In the genomic region with DNA sequence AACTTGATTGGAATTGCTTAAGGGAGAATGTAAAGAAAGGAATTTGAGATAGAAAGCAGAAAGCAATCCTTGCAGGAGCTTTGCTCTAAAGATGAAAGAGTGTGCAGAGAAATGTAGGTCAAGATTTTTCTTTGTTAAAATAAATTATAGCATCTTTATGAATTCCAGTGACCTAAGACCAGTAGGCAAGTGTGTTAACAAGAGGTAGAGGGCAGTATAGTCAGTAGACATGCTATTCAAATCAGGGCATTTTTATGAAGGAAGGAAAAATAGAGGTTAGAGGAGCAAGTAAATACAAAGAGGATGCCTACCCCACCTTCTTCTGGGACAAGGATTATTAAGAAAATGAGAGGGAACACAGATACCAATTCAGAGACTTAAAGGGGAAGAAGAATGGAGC, we compare ENCODE assay signal across 21 cellular contexts.
DNase-seq lines count a peak whose midpoint lies in the region; TF ChIP-seq lines count a peak whose summit lies in the region.
"Had no signal": no experiment of that assay in that cellular context is flagged by ENCODE, and none has a peak within 500 bp of the region (broad histone marks: within the 10 kb centered on the region; RNA-seq: fewer than 3 reads in every experiment).

No MANE protein-coding gene starts in this region.

- H3K9ac ChIP-seq in endodermal cell (ENCODE audit: extremely low read depth, low read length, poor library complexity, severe bottlenecking), result no peak overlapping the region

- no peak overlapping the region for H3K27ac ChIP-seq in endodermal cell (ENCODE audit: low read depth, low read length)
- H3K27ac ChIP-seq in stomach, result no peak overlapping the region
- H3K27ac ChIP-seq: adrenal gland, upper lobe of left lung had no signal

- H3K9me3 Mint-ChIP-seq in endodermal cell (peaks cover 44% of the 10 kb centered on the region), osteocyte (ENCODE audit: unreplicated experiment) (peaks cover 46% of the 10 kb centered on the region)

- H3K27me3 ChIP-seq in endodermal cell (ENCODE audit: control insufficient read depth, insufficient read depth, low read length, poor library complexity, severe bottlenecking) (no peaks in the 10 kb centered on the region), stomach (no peaks in the 10 kb centered on the region)
- H3K27me3 ChIP-seq: adrenal gland, upper lobe of left lung had no signal

- H3K36me3 ChIP-seq in endodermal cell (ENCODE audit: control insufficient read depth, insufficient read depth, low read length), result no peaks in the 10 kb centered on the region
- no peaks in the 10 kb centered on the region for H3K36me3 ChIP-seq in stomach
- H3K36me3 ChIP-seq: adrenal gland, upper lobe of left lung had no signal

- H3K4me3 Mint-ChIP-seq in endodermal cell (no peak overlapping the region), osteocyte (ENCODE audit: unreplicated experiment) (no peak overlapping the region)
- H3K4me3 Mint-ChIP-seq: activated CD4-positive, alpha-beta T cell treated with anti-CD3 and anti-CD28 coated beads, Interleukin-2, amount 10 ng/mL, durations not matched to agents 7 days and 5 days; central memory CD8-positive, alpha-beta T cell; effector memory CD8-positive, alpha-beta T cell; naive B cell; stimulated activated naive CD8-positive, alpha-beta T cell treated with anti-CD3 and anti-CD28 coated beads, Interleukin-15, amount 100 ng/mL, for 72 hours had no signal

- TF ChIP-seq POLR2A in stomach (IDR thresholded peaks at IDR 0.05), result no peak

- peak; percentile 58 for TF ChIP-seq CTCF in endodermal cell (conservative IDR thresholded peaks at IDR 0.05)
- peak; percentile 19 for TF ChIP-seq CTCF in osteocyte (IDR thresholded peaks at IDR 0.05)
- no peak for TF ChIP-seq CTCF in stomach (IDR thresholded peaks at IDR 0.05)

- H3K27me3 Mint-ChIP-seq in endodermal cell (ENCODE audit: insufficient read depth), result no peaks in the 10 kb centered on the region
- H3K27me3 Mint-ChIP-seq in osteocyte (ENCODE audit: unreplicated experiment), result no peaks in the 10 kb centered on the region
- H3K27me3 Mint-ChIP-seq: activated CD4-positive, alpha-beta T cell treated with anti-CD3 and anti-CD28 coated beads, Interleukin-2, amount 10 ng/mL, durations not matched to agents 7 days and 5 days; central memory CD8-positive, alpha-beta T cell; effector memory CD8-positive, alpha-beta T cell; naive B cell; stimulated activated naive CD8-positive, alpha-beta T cell treated with anti-CD3 and anti-CD28 coated beads, Interleukin-15, amount 100 ng/mL, for 72 hours had no signal

- intact Hi-C loops in stomach (cut with DNase I; ENCODE audit: low total_unique reads), result no loop called here

- H3K4me1 ChIP-seq in endodermal cell (ENCODE audit: control insufficient read depth, insufficient read depth, low read length), result no peaks in the 10 kb centered on the region
- no peaks in the 10 kb centered on the region for H3K4me1 ChIP-seq in stomach
- H3K4me1 ChIP-seq: adrenal gland, upper lobe of left lung had no signal

- DNase-seq in DMS53 treated with DMSO at 0.1 percent for 48 hours (lab: John Stamatoyannopoulos, UW; ENCODE audit: unreplicated experiment) (peak; percentile 12), HuH-7 (ENCODE audit: low spot score) (peak; percentile 4), endodermal cell (no peak), osteocyte (ENCODE audit: extremely low spot score, unreplicated experiment) (no peak), stomach (no peak), NCI-H82 (lab: John Stamatoyannopoulos, UW) (no peak), NCI-H1694 (lab: John Stamatoyannopoulos, UW) (no peak)
- DNase-seq: activated CD4-positive, alpha-beta T cell treated with anti-CD3 and anti-CD28 coated beads, Interleukin-2, amount 10 ng/mL, durations not matched to agents 7 days and 5 days; activated gamma-delta T cell; adrenal gland; C1 segment of cervical spinal cord; DMS 273 treated with DMSO at 0.1 percent for 48 hours; effector memory CD8-positive, alpha-beta T cell; hippocampal formation; naive B cell; NCI-H187 treated with DMSO at 0.1 percent for 48 hours; NCI-H446; stimulated activated naive CD8-positive, alpha-beta T cell treated with anti-CD3 and anti-CD28 coated beads, Interleukin-15, amount 100 ng/mL, for 72 hours; T-helper 1 cell; upper lobe of left lung had no signal

- H3K4me1 Mint-ChIP-seq in endodermal cell, result no peaks in the 10 kb centered on the region
- peaks cover 4% of the 10 kb centered on the region for H3K4me1 Mint-ChIP-seq in osteocyte (ENCODE audit: unreplicated experiment)
- H3K4me1 Mint-ChIP-seq: activated CD4-positive, alpha-beta T cell treated with anti-CD3 and anti-CD28 coated beads, Interleukin-2, amount 10 ng/mL, durations not matched to agents 7 days and 5 days; central memory CD8-positive, alpha-beta T cell; naive B cell; stimulated activated naive CD8-positive, alpha-beta T cell treated with anti-CD3 and anti-CD28 coated beads, Interleukin-15, amount 100 ng/mL, for 72 hours had no signal

- no peak for TF ChIP-seq EP300 in stomach (IDR thresholded peaks at IDR 0.05)

- no peak overlapping the region for H3K27ac Mint-ChIP-seq in endodermal cell
- H3K27ac Mint-ChIP-seq in osteocyte (ENCODE audit: unreplicated experiment), result no peak overlapping the region
- H3K27ac Mint-ChIP-seq: activated CD4-positive, alpha-beta T cell treated with anti-CD3 and anti-CD28 coated beads, Interleukin-2, amount 10 ng/mL, durations not matched to agents 7 days and 5 days; effector memory CD8-positive, alpha-beta T cell; stimulated activated naive CD8-positive, alpha-beta T cell treated with anti-CD3 and anti-CD28 coated beads, Interleukin-15, amount 100 ng/mL, for 72 hours had no signal

- no peak overlapping the region for H3K4me3 ChIP-seq in endodermal cell (ENCODE audit: low read length)
- no peak overlapping the region for H3K4me3 ChIP-seq in stomach
- H3K4me3 ChIP-seq: adrenal gland, upper lobe of left lung had no signal

- H3K9me3 ChIP-seq in endodermal cell (ENCODE audit: control insufficient read depth, low read length) (peaks cover 45% of the 10 kb centered on the region), stomach (peaks cover 0 to 12% (median 0%) of the 10 kb centered on the region in 4 donors)
- H3K9me3 ChIP-seq: adrenal gland, upper lobe of left lung had no signal

- H3K36me3 Mint-ChIP-seq in endodermal cell (ENCODE audit: low read depth), result peaks cover 14% of the 10 kb centered on the region
- H3K36me3 Mint-ChIP-seq in osteocyte (ENCODE audit: unreplicated experiment), result peaks cover 8% of the 10 kb centered on the region
- H3K36me3 Mint-ChIP-seq: naive B cell had no signal

Comparison
In these comparisons a context has a peak if more than half of its experiments do, and no peak if none do; other contexts are left out.
1. DNase-seq: peak in DMS53 treated with DMSO at 0.1 percent for 48 hours (single experiment) and HuH-7 (single experiment); none in endodermal cell (single experiment), osteocyte (single experiment), stomach (single experiment), NCI-H82 (single experiment) and NCI-H1694 (single experiment).
2. CTCF ChIP-seq: peak in endodermal cell (single experiment) and osteocyte (single experiment); none in stomach (0 of 7).